2 cellular contexts compared by ENCODE assay signal in genomic region chr19:18345296-18345695, GRCh38.
TF ChIP-seq lines count a peak whose summit lies in the region.

No MANE protein-coding gene starts in this region.

TF ChIP-seq in HCT116, 20 proteins besides CTCF, POLR2A, EP300 and RAD21:
- no peak for TF ChIP-seq POLR2AphosphoS5 (IDR thresholded peaks at IDR 0.05; ENCODE audit: low read depth, low read length)
- TF ChIP-seq, protein P1, sequence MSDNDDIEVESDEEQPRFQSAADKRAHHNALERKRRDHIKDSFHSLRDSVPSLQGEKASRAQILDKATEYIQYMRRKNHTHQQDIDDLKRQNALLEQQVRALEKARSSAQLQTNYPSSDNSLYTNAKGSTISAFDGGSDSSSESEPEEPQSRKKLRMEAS (IDR thresholded peaks at IDR 0.05): no peak
- no peak for TF ChIP-seq CEBPB (IDR thresholded peaks at IDR 0.05; ENCODE audit: low read depth)
- no peak for TF ChIP-seq EZH2 (IDR thresholded peaks at IDR 0.05)
- no peak for TF ChIP-seq EZH2phosphoT487 (IDR thresholded peaks at IDR 0.05; ENCODE audit: borderline replicate concordance)
- no peak for TF ChIP-seq SRF (IDR thresholded peaks at IDR 0.05; ENCODE audit: low read depth)
- TF ChIP-seq FOSL1 (IDR thresholded peaks at IDR 0.05; ENCODE audit: low read depth): no peak
- TF ChIP-seq ZFX (IDR thresholded peaks at IDR 0.05): no peak
- no peak for TF ChIP-seq SP1 (IDR thresholded peaks at IDR 0.05; ENCODE audit: low read depth)
TF ChIP-seq in HCT116: peak in this region for 0.

TF ChIP-seq in K562, 482 proteins besides CTCF, POLR2A, EP300 and RAD21:
- TF ChIP-seq ZNF75A (CRISPR knock-in tag; IDR thresholded peaks at IDR 0.05): no peak
- TF ChIP-seq RBM25 (IDR thresholded peaks at IDR 0.05; ENCODE audit: low read depth, low read length, severe bottlenecking): peak; percentile 17
- no peak for TF ChIP-seq FOXP4 (CRISPR knock-in tag; IDR thresholded peaks at IDR 0.05; ENCODE audit: borderline replicate concordance)
- TF ChIP-seq POLR2AphosphoS5 (IDR thresholded peaks at IDR 0.05; ENCODE audit: control insufficient read depth, insufficient read depth, low read depth, low read length): 0 out of 2 replicates have a peak, but pooled peaks have one; percentile 12
- TF ChIP-seq ZNF121 (CRISPR knock-in tag; conservative IDR thresholded peaks at IDR 0.05): peak; percentile 91
